Comparison of ENCODE assay signal across 26 cellular contexts in genomic region chr1:187053876-187054275, GRCh38.
"Had no signal": no experiment of that assay in that cellular context is flagged by ENCODE, and none has a peak within 500 bp of the region (broad histone marks: within the 10 kb centered on the region; RNA-seq: fewer than 3 reads in every experiment).

No MANE protein-coding gene starts in this region.

- H3K9me3 ChIP-seq: gastroesophageal sphincter, lower lobe of right lung, stomach, suprapubic skin, tibial nerve had no signal

- ATAC-seq: activated CD8-positive, alpha-beta memory T cell treated with anti-CD3 and anti-CD28 coated beads, Interleukin-2, amount 10 ng/mL, durations not matched to agents 7 days and 5 days; activated CD8-positive, alpha-beta T cell treated with anti-CD3 and anti-CD28 coated beads for 36 hours; gastroesophageal sphincter; left lobe of liver; lower lobe of right lung; naive thymus-derived CD4-positive, alpha-beta T cell; sciatic nerve; stimulated activated memory B cell treated with anti-CD40 and anti-IgM and Interleukin-4, amounts not matched to agents 10 μg/mL and 1 μg/mL and 100 μg/mL, for 72 hours had no signal

- H3K27ac ChIP-seq: coronary artery, epithelial cell of prostate, gastroesophageal sphincter, lower lobe of right lung, stomach, suprapubic skin, tibial nerve had no signal

- H3K4me1 Mint-ChIP-seq: activated CD4-positive, alpha-beta T cell treated with anti-CD3 and anti-CD28 coated beads, Interleukin-2, amount 10 ng/mL, durations not matched to agents 7 days and 5 days; activated CD8-positive, alpha-beta memory T cell treated with anti-CD3 and anti-CD28 coated beads, Interleukin-2, amount 10 ng/mL, durations not matched to agents 7 days and 5 days; activated naive CD4-positive, alpha-beta T cell treated with anti-CD3 and anti-CD28 coated beads, Interleukin-2, amount 10 ng/mL, durations not matched to agents 7 days and 5 days; neural crest cell; stimulated activated memory B cell treated with anti-CD40 and anti-IgM and Interleukin-4, amounts not matched to agents 10 μg/mL and 1 μg/mL and 100 μg/mL, for 72 hours had no signal

- H3K27me3 ChIP-seq: gastroesophageal sphincter, stomach, suprapubic skin, tibial nerve had no signal

- H3K36me3 Mint-ChIP-seq: activated CD8-positive, alpha-beta memory T cell treated with anti-CD3 and anti-CD28 coated beads, Interleukin-2, amount 10 ng/mL, durations not matched to agents 7 days and 5 days; activated naive CD4-positive, alpha-beta T cell treated with anti-CD3 and anti-CD28 coated beads, Interleukin-2, amount 10 ng/mL, durations not matched to agents 7 days and 5 days; naive thymus-derived CD4-positive, alpha-beta T cell; stimulated activated memory B cell treated with anti-CD40 and anti-IgM and Interleukin-4, amounts not matched to agents 10 μg/mL and 1 μg/mL and 100 μg/mL, for 72 hours had no signal

- H3K4me1 ChIP-seq: gastroesophageal sphincter, lower lobe of right lung, stomach, suprapubic skin had no signal

- DNase-seq: activated CD4-positive, alpha-beta T cell treated with anti-CD3 and anti-CD28 coated beads, Interleukin-2, amount 10 ng/mL, durations not matched to agents 7 days and 5 days; activated CD4-positive, CD25-positive, alpha-beta regulatory T cell treated with anti-CD3 and anti-CD28 coated beads, Interleukin-2, amount 50 U/mL, for 72 hours; activated CD8-positive, alpha-beta memory T cell treated with anti-CD3 and anti-CD28 coated beads, Interleukin-2, amount 10 ng/mL, durations not matched to agents 7 days and 5 days; activated CD8-positive, alpha-beta T cell treated with anti-CD3 and anti-CD28 coated beads for 36 hours; activated effector memory CD4-positive, alpha-beta T cell treated with anti-CD3 and anti-CD28 coated beads, Interleukin-2, amount 50 U/mL, for 16 hours; activated naive CD4-positive, alpha-beta T cell treated with anti-CD3 and anti-CD28 coated beads, Interleukin-2, amount 10 ng/mL, durations not matched to agents 7 days and 5 days; activated T-cell treated with anti-CD3 and anti-CD28 coated beads for 4 hours; amygdala; cerebellar nuclear complex; head of caudate nucleus; kidney; lower lobe of right lung; naive thymus-derived CD4-positive, alpha-beta T cell; posterior cingulate gyrus; small intestine; stimulated activated CD4-positive, alpha-beta T cell treated with anti-CD3 and anti-CD28 coated beads, Interleukin-2, amount 100 ng/mL, for 24 hours; stomach had no signal

- H3K4me3 Mint-ChIP-seq: activated CD4-positive, alpha-beta T cell treated with anti-CD3 and anti-CD28 coated beads, Interleukin-2, amount 10 ng/mL, durations not matched to agents 7 days and 5 days; activated CD8-positive, alpha-beta memory T cell treated with anti-CD3 and anti-CD28 coated beads, Interleukin-2, amount 10 ng/mL, durations not matched to agents 7 days and 5 days; activated CD8-positive, alpha-beta T cell treated with anti-CD3 and anti-CD28 coated beads for 36 hours; activated naive CD4-positive, alpha-beta T cell treated with anti-CD3 and anti-CD28 coated beads, Interleukin-2, amount 10 ng/mL, durations not matched to agents 7 days and 5 days; naive thymus-derived CD4-positive, alpha-beta T cell; neural crest cell; stimulated activated memory B cell treated with anti-CD40 and anti-IgM and Interleukin-4, amounts not matched to agents 10 μg/mL and 1 μg/mL and 100 μg/mL, for 72 hours had no signal

- H3K36me3 ChIP-seq: gastroesophageal sphincter, lower lobe of right lung, stomach, suprapubic skin, tibial nerve had no signal

- H3K9me3 Mint-ChIP-seq: activated CD4-positive, alpha-beta T cell treated with anti-CD3 and anti-CD28 coated beads, Interleukin-2, amount 10 ng/mL, durations not matched to agents 7 days and 5 days; activated CD8-positive, alpha-beta T cell treated with anti-CD3 and anti-CD28 coated beads for 36 hours; activated naive CD4-positive, alpha-beta T cell treated with anti-CD3 and anti-CD28 coated beads, Interleukin-2, amount 10 ng/mL, durations not matched to agents 7 days and 5 days; naive thymus-derived CD4-positive, alpha-beta T cell; neural crest cell; stimulated activated memory B cell treated with anti-CD40 and anti-IgM and Interleukin-4, amounts not matched to agents 10 μg/mL and 1 μg/mL and 100 μg/mL, for 72 hours had no signal

- H3K27ac Mint-ChIP-seq: activated CD4-positive, alpha-beta T cell treated with anti-CD3 and anti-CD28 coated beads, Interleukin-2, amount 10 ng/mL, durations not matched to agents 7 days and 5 days; activated CD8-positive, alpha-beta memory T cell treated with anti-CD3 and anti-CD28 coated beads, Interleukin-2, amount 10 ng/mL, durations not matched to agents 7 days and 5 days; activated CD8-positive, alpha-beta T cell treated with anti-CD3 and anti-CD28 coated beads for 36 hours; activated naive CD4-positive, alpha-beta T cell treated with anti-CD3 and anti-CD28 coated beads, Interleukin-2, amount 10 ng/mL, durations not matched to agents 7 days and 5 days; naive thymus-derived CD4-positive, alpha-beta T cell; stimulated activated memory B cell treated with anti-CD40 and anti-IgM and Interleukin-4, amounts not matched to agents 10 μg/mL and 1 μg/mL and 100 μg/mL, for 72 hours had no signal

- H3K27me3 Mint-ChIP-seq: activated CD4-positive, alpha-beta T cell treated with anti-CD3 and anti-CD28 coated beads, Interleukin-2, amount 10 ng/mL, durations not matched to agents 7 days and 5 days; activated CD8-positive, alpha-beta memory T cell treated with anti-CD3 and anti-CD28 coated beads, Interleukin-2, amount 10 ng/mL, durations not matched to agents 7 days and 5 days; activated CD8-positive, alpha-beta T cell treated with anti-CD3 and anti-CD28 coated beads for 36 hours; activated naive CD4-positive, alpha-beta T cell treated with anti-CD3 and anti-CD28 coated beads, Interleukin-2, amount 10 ng/mL, durations not matched to agents 7 days and 5 days; naive thymus-derived CD4-positive, alpha-beta T cell; stimulated activated memory B cell treated with anti-CD40 and anti-IgM and Interleukin-4, amounts not matched to agents 10 μg/mL and 1 μg/mL and 100 μg/mL, for 72 hours had no signal

- H3K4me3 ChIP-seq: coronary artery, gastroesophageal sphincter, lower lobe of right lung, stomach, suprapubic skin, tibial nerve had no signal
